In the genomic region with DNA sequence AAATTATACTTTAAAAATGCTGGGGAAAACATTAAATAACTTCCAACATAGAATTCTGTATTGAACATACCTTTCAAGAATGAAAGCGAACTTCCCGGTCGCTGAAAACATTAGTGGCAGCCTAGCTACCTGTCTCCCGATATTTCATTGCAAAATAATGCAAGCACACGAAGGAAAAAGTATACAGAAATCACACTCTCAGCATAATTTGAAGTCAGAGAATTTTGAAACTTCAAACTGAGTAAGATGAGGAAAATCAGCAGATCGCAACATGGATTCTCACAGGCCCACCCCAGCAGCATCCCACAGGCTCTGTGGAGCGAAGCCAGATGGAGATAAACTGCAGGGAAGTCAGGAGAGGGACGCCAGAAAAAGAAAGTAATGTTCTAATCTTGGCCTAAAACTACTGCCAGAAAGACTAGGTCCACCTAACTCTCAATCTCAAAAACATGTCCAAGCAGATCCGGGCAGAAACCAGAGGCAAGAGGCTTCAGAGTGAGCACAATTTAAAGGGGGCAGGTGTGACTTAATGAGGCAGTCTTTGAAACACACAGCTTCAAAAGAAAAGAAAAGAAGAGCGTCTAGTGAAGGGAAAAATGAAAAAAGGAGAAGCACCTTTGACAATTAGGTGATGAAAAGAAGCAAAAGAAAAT, we compare ENCODE assay signal across 22 cellular contexts. TPM values are rescaled to one million over a fixed set of nuclear protein-coding genes. Genes with fewer than 3 reads are reported as not detected.
DNase-seq lines count a peak whose midpoint lies in the region; ATAC-seq and TF ChIP-seq lines count a peak whose summit lies in the region.
"Had no signal": no experiment of that assay in that cellular context is flagged by ENCODE, and none has a peak within 500 bp of the region (broad histone marks: within the 10 kb centered on the region; RNA-seq: fewer than 3 reads in every experiment).

No MANE protein-coding gene starts in this region.

- H3K36me3 ChIP-seq in ascending aorta (no peaks in the 10 kb centered on the region), prostate gland (no peaks in the 10 kb centered on the region)
- H3K36me3 ChIP-seq in CD8-positive, alpha-beta T cell (ENCODE audit: insufficient read depth, low read length), result no peaks in the 10 kb centered on the region
- H3K36me3 ChIP-seq: adrenal gland; BLaER1 treated with 17β-estradiol and CSF1 and Interleukin-3, amounts not matched to agents 10 nM and 100 nM had no signal

- peaks cover 19% of the 10 kb centered on the region for H3K4me1 Mint-ChIP-seq in CD8-positive, alpha-beta T cell (ENCODE audit: low read depth)

- H3K27ac Mint-ChIP-seq in CD8-positive, alpha-beta T cell, result no peak overlapping the region
- H3K27ac Mint-ChIP-seq: activated T-helper 1 cell treated with anti-CD3 and anti-CD28 coated beads, Interleukin-12 subunit alpha, Interleukin-12 subunit beta, Interleukin-2, Interleukin-4 antibody, amounts not matched to agents 30 ng/mL and 10 ng/mL and 1 ng/mL, durations not matched to agents 14 hours and 24 hours and 36 hours; naive thymus-derived CD8-positive, alpha-beta T cell; stimulated activated naive B cell treated with anti-CD40 and anti-IgM and Interleukin-4, amounts not matched to agents 10 μg/mL and 1 μg/mL and 100 μg/mL, for 72 hours; type B pancreatic cell had no signal

- TF ChIP-seq CTCF in ascending aorta (IDR thresholded peaks at IDR 0.05) (no peak), fibroblast of mammary gland (conservative IDR thresholded peaks at IDR 0.05; ENCODE audit: control insufficient read depth, insufficient read depth, low read depth, low read length) (no peak), prostate gland (IDR thresholded peaks at IDR 0.05) (no peak)
- TF ChIP-seq CTCF in CD8-positive, alpha-beta T cell (IDR thresholded peaks at IDR 0.05), result no peak

- TF ChIP-seq POLR2A in prostate gland (IDR thresholded peaks at IDR 0.05), result no peak

- CTCF ChIA-PET in CD8-positive, alpha-beta T cell (lab: Charles Lee), result no interaction called here

- POLR2A ChIA-PET in CD8-positive, alpha-beta T cell (lab: Charles Lee), result no interaction called here

- H3K27ac ChIP-seq in ascending aorta, result peak overlapping the region; percentile 6 to 53
- peak overlapping the region in 1 of 2 donors; percentile 35 for H3K27ac ChIP-seq in prostate gland
- no peak overlapping the region for H3K27ac ChIP-seq in CD8-positive, alpha-beta T cell (ENCODE audit: low read depth, low read length)
- H3K27ac ChIP-seq: adrenal gland; BLaER1 treated with 17β-estradiol and CSF1 and Interleukin-3, amounts not matched to agents 10 nM and 100 nM had no signal

- no peak overlapping the region for H3K4me3 Mint-ChIP-seq in CD8-positive, alpha-beta T cell
- H3K4me3 Mint-ChIP-seq: activated T-helper 1 cell treated with anti-CD3 and anti-CD28 coated beads, Interleukin-12 subunit alpha, Interleukin-12 subunit beta, Interleukin-2, Interleukin-4 antibody, amounts not matched to agents 30 ng/mL and 10 ng/mL and 1 ng/mL, durations not matched to agents 14 hours and 24 hours and 36 hours; naive thymus-derived CD8-positive, alpha-beta T cell; stimulated activated naive B cell treated with anti-CD40 and anti-IgM and Interleukin-4, amounts not matched to agents 10 μg/mL and 1 μg/mL and 100 μg/mL, for 72 hours; type B pancreatic cell had no signal

- H3K27me3 ChIP-seq in ascending aorta (no peaks in the 10 kb centered on the region), prostate gland (replicated peaks; ENCODE audit: insufficient read depth) (no peaks in the 10 kb centered on the region)
- H3K27me3 ChIP-seq in CD8-positive, alpha-beta T cell (ENCODE audit: insufficient read depth, low read length), result no peaks in the 10 kb centered on the region
- H3K27me3 ChIP-seq: adrenal gland; BLaER1 treated with 17β-estradiol and CSF1 and Interleukin-3, amounts not matched to agents 10 nM and 100 nM had no signal

- intact Hi-C loops in ascending aorta (cut with DNase I) (loop anchor here (10.0 kb wide), 1 partner anchor 358 kb away; a partner anchor contains a TSS), prostate gland (cut with DNase I) (loop anchor here (10.0 kb wide), 2 partner anchors 128 to 352 kb away; a partner anchor contains a TSS)
- intact Hi-C loops in CD8-positive, alpha-beta T cell (cut with DNase I, micrococcal nuclease), result loop anchor here in 1 of 2 experiments (10.0 kb wide), 2 partner anchors 242 to 358 kb away; a partner anchor contains a TSS

- no peaks in the 10 kb centered on the region for H3K9me3 Mint-ChIP-seq in CD8-positive, alpha-beta T cell
- H3K9me3 Mint-ChIP-seq: activated T-helper 1 cell treated with anti-CD3 and anti-CD28 coated beads, Interleukin-12 subunit alpha, Interleukin-12 subunit beta, Interleukin-2, Interleukin-4 antibody, amounts not matched to agents 30 ng/mL and 10 ng/mL and 1 ng/mL, durations not matched to agents 14 hours and 24 hours and 36 hours; naive thymus-derived CD8-positive, alpha-beta T cell; stimulated activated naive B cell treated with anti-CD40 and anti-IgM and Interleukin-4, amounts not matched to agents 10 μg/mL and 1 μg/mL and 100 μg/mL, for 72 hours; type B pancreatic cell had no signal

- 38% methylated on average over 10 of the region's 10 CpGs for WGBS in prostate gland

- peak; percentile 10 for DNase-seq in DMS79 treated with DMSO at 0.1 percent for 48 hours (lab: John Stamatoyannopoulos, UW)
- no peak for DNase-seq in DMS79 (lab: John Stamatoyannopoulos, UW)
- no peak for DNase-seq in ascending aorta (ENCODE audit: low spot score in 2 of 2)
- peak; percentile 28 for DNase-seq in fibroblast of mammary gland (ENCODE audit: low read depth)
- DNase-seq in prostate gland (ENCODE audit: low spot score), result peak; percentile 10
- no peak for DNase-seq in CD8-positive, alpha-beta T cell
- DNase-seq: 8988T; activated CD4-positive, CD25-positive, alpha-beta regulatory T cell; adrenal gland; cerebellar nuclear complex; DMS53; glutamatergic neuron; naive thymus-derived CD8-positive, alpha-beta T cell; NCI-H1694; NCI-H446 treated with DMSO at 0.1 percent for 48 hours; SHP77 treated with DMSO at 0.1 percent for 48 hours; stimulated activated naive B cell treated with anti-CD40 and anti-IgM and Interleukin-4, amounts not matched to agents 10 μg/mL and 1 μg/mL and 100 μg/mL, for 72 hours had no signal

- peaks cover 3% of the 10 kb centered on the region for H3K36me3 Mint-ChIP-seq in CD8-positive, alpha-beta T cell

- H3K27me3 Mint-ChIP-seq in CD8-positive, alpha-beta T cell (ENCODE audit: low read depth), result peaks cover 4% of the 10 kb centered on the region
- H3K27me3 Mint-ChIP-seq: stimulated activated naive B cell treated with anti-CD40 and anti-IgM and Interleukin-4, amounts not matched to agents 10 μg/mL and 1 μg/mL and 100 μg/mL, for 72 hours; type B pancreatic cell had no signal

- ATAC-seq in HG02623 (IDR thresholded peaks at IDR 0.05; ENCODE audit: unreplicated experiment), result no peak
- no peak for ATAC-seq in GM21723 (IDR thresholded peaks at IDR 0.05; ENCODE audit: unreplicated experiment)
- no peak for ATAC-seq in CD8-positive, alpha-beta T cell
- ATAC-seq: naive thymus-derived CD8-positive, alpha-beta T cell; stimulated activated naive B cell treated with anti-CD40 and anti-IgM and Interleukin-4, amounts not matched to agents 10 μg/mL and 1 μg/mL and 100 μg/mL, for 72 hours had no signal

- H3K4me3 ChIP-seq in ascending aorta (peak overlapping the region in 1 of 2 donors; percentile 55), fibroblast of mammary gland (ENCODE audit: control insufficient read depth, low read depth, low read length) (peak overlapping the region; percentile 16), prostate gland (no peak overlapping the region)
- no peak overlapping the region for H3K4me3 ChIP-seq in CD8-positive, alpha-beta T cell (ENCODE audit: low read depth, low read length)
- H3K4me3 ChIP-seq: adrenal gland; BLaER1 treated with 17β-estradiol and CSF1 and Interleukin-3, amounts not matched to agents 10 nM and 100 nM had no signal

- H3K4me1 ChIP-seq in ascending aorta, result no peaks in the 10 kb centered on the region
- H3K4me1 ChIP-seq in prostate gland (replicated peaks), result no peaks in the 10 kb centered on the region
- H3K4me1 ChIP-seq in CD8-positive, alpha-beta T cell (ENCODE audit: insufficient read depth, low read length), result peaks cover 8% of the 10 kb centered on the region

- H3K9me3 ChIP-seq in ascending aorta, result no peaks in the 10 kb centered on the region
- H3K9me3 ChIP-seq in prostate gland, result no peaks in the 10 kb centered on the region
- H3K9me3 ChIP-seq in CD8-positive, alpha-beta T cell (ENCODE audit: low read length), result no peaks in the 10 kb centered on the region
- H3K9me3 ChIP-seq: adrenal gland; BLaER1 treated with 17β-estradiol and CSF1 and Interleukin-3, amounts not matched to agents 10 nM and 100 nM had no signal

RNA-seq across cellular contexts. Expression of a gene that starts 4.8 kb away (rescaled TPM):
- 33.0 TPM for total RNA-seq in ascending aorta
- total RNA-seq in prostate gland, result 10 to 100 TPM; 39.5 to 48.9 TPM
- total RNA-seq in CD8-positive, alpha-beta T cell, result 10 to 100 TPM; 45.2 to 48.0 TPM

Comparison
In these comparisons a context has a peak if more than half of its experiments do, and no peak if none do; other contexts are left out.
1. DNase-seq: peak in DMS79 treated with DMSO at 0.1 percent for 48 hours (single experiment), fibroblast of mammary gland (single experiment) and prostate gland (single experiment); none in DMS79 (single experiment), ascending aorta (0 of 2) and CD8-positive, alpha-beta T cell (0 of 7).